In the genomic region with DNA sequence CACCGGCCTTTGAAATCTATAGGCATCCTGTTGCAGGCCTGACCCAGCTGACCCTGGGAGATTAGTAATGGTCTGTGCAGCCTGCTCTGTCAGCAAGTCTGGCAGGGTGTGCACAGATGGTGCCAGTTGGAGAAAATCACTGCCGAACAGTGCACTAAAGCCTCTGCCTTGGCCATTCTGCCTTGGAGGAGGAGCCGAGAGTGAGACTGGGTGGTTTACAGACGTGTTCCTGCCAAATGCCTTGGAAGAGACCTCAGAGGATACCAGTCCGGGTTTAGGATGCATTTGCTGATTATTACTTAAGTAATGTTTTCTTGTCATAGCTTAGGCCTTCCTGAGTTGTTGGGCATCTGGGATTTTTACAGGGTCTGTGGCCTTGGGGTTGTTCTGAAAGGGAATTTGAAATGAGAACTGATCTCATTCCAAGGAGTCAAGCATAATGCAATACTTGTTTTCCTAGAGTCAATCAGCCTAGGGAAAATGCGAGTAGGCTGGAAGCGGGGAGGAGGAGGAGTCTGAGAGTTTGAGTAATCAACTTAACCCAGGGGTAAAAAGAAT, we compare ENCODE assay signal across 8 cellular contexts.
DNase-seq lines count a peak whose midpoint lies in the region; FAIRE-seq and TF ChIP-seq lines count a peak whose summit lies in the region.

No MANE protein-coding gene starts in this region.

- no peak overlapping the region for H3K4ac ChIP-seq in H9 (ENCODE audit: low read depth, low read length)

- H2BK120ac ChIP-seq in H9 (ENCODE audit: low read depth, low read length, poor library complexity, severe bottlenecking): no peak overlapping the region

- H2AK5ac ChIP-seq in H9 (ENCODE audit: insufficient read length, low read length): no peak overlapping the region

- no peak overlapping the region for H3K56ac ChIP-seq in H9 (ENCODE audit: insufficient read length, low read depth, low read length)

- peak; percentile 98 for FAIRE-seq in H54 (lab: Jason Lieb, UNC)

- peaks cover 5 to 14% (median 8%) of the 10 kb centered on the region in 3 experiments; a peak in 6 of 7 replicates for H3K36me3 Mint-ChIP-seq in H9 (ENCODE audit: insufficient read depth in 1 of 3, low read depth in 3 of 3)

- H2BK5ac ChIP-seq in H9 (ENCODE audit: insufficient read length, low read length): no peak overlapping the region

- peaks cover 7 to 8% of the 10 kb centered on the region in 2 experiments for H3K4me1 Mint-ChIP-seq in H9

- H3K27me3 Mint-ChIP-seq in H9 (ENCODE audit: low read depth): no peaks in the 10 kb centered on the region

- no peaks in the 10 kb centered on the region; a peak in 1 of 5 replicates for H3K9me3 Mint-ChIP-seq in H9

- no peak overlapping the region for H3K4me2 ChIP-seq in H9 (ENCODE audit: insufficient read depth, insufficient read length, low read length)

- no peaks in the 10 kb centered on the region for H4K20me1 ChIP-seq in H9 (ENCODE audit: control insufficient read depth, insufficient read depth, insufficient read length)

- H3K4me3 ChIP-seq in skin epidermis: no peak overlapping the region

- no peak overlapping the region for H3K4me3 Mint-ChIP-seq in H9

- no CpG with 5 or more reads among the region's 7 CpGs for WGBS in H9 (ENCODE audit: extremely low coverage, insufficient read length, low lambda C conversion rate)

- H4K5ac ChIP-seq in H9 (ENCODE audit: insufficient read length, low read depth, low read length): no peak overlapping the region

- no peak for TF ChIP-seq POLR2A in H54 (IDR thresholded peaks at IDR 0.05; ENCODE audit: low read depth, low read length)

- no peaks in the 10 kb centered on the region for H3K27me3 ChIP-seq in H9 (ENCODE audit: insufficient read depth, low read length)

- H2BK20ac ChIP-seq in H9 (ENCODE audit: low read depth, low read length, poor library complexity, severe bottlenecking): no peak overlapping the region

- no peak overlapping the region for H3K9ac ChIP-seq in H9 (ENCODE audit: extremely low read depth, insufficient read length, low read length)

- no peaks in the 10 kb centered on the region for H3K9me3 ChIP-seq in H9 (ENCODE audit: control insufficient read depth, low read depth, low read length)

- no peak overlapping the region for H2BK15ac ChIP-seq in H9 (ENCODE audit: low read depth, low read length)

- no peaks in the 10 kb centered on the region; the same call in 1 of the 2 replicates for H3K4me1 ChIP-seq in H9 (ENCODE audit: insufficient read depth, low read length)

- H2AFZ ChIP-seq in H9 (ENCODE audit: low read length): no peak overlapping the region

- H4K8ac ChIP-seq in H9 (replicated peaks; ENCODE audit: insufficient read length, low read depth, low read length): no peak overlapping the region

- H3K79me1 ChIP-seq in H9 (ENCODE audit: insufficient read depth, low read depth, low read length, poor library complexity, severe bottlenecking): peaks cover 4% of the 10 kb centered on the region

- H2BK12ac ChIP-seq in H9 (ENCODE audit: insufficient read length, low read depth, low read length): no peak overlapping the region

- H4K91ac ChIP-seq in H9 (ENCODE audit: insufficient read length, low read depth, low read length): no peak overlapping the region

- DNase-seq in H54 (ENCODE audit: insufficient read length, low spot score) (peak; percentile 38), astrocyte of the hippocampus (ENCODE audit: low read depth, low spot score) (peak; percentile 91), hypothalamus (lab: John Stamatoyannopoulos, UW) (peak in 40 of 51 donors; percentile 2 to 67 (median 30)), COR-L47 (lab: John Stamatoyannopoulos, UW) (no peak), H9 (no peak), KG1 (lab: John Stamatoyannopoulos, UW) (no peak), NK-92 (lab: John Stamatoyannopoulos, UW; ENCODE audit: unreplicated experiment) (no peak)

- H3K27ac Mint-ChIP-seq in H9: no peak overlapping the region

- H3K27ac ChIP-seq in skin epidermis (peak overlapping the region in 13 of 21 experiments; percentile 4 to 79 (median 38)), H9 (ENCODE audit: insufficient read length, low read depth, low read length) (no peak overlapping the region)

- peaks cover 11% of the 10 kb centered on the region; the same call in 1 of the 2 replicates for H3K79me2 ChIP-seq in H9 (ENCODE audit: insufficient read depth, low read length)

- H3K23me2 ChIP-seq in H9 (ENCODE audit: insufficient read length, low read depth, low read length, poor library complexity, severe bottlenecking): no peaks in the 10 kb centered on the region

- no peak for TF ChIP-seq CTCF in H9 (conservative IDR thresholded peaks at IDR 0.05)

- H3T11ph ChIP-seq in H9 (ENCODE audit: low read length): no peak overlapping the region

- no peak overlapping the region for H3K18ac ChIP-seq in H9 (ENCODE audit: insufficient read length, low read depth, low read length)

- H3K14ac ChIP-seq in H9 (ENCODE audit: insufficient read depth, low read length): no peak overlapping the region

- no peak overlapping the region for H3K23ac ChIP-seq in H9 (ENCODE audit: insufficient read length, low read depth, low read length)

Comparison
In these comparisons a context has a peak if more than half of its experiments do, and no peak if none do; other contexts are left out.
1. DNase-seq: peak in H54 (single experiment), astrocyte of the hippocampus (single experiment) and hypothalamus (40 of 51); none in COR-L47 (single experiment), H9 (single experiment), KG1 (single experiment) and NK-92 (single experiment).